In genomic region chr1:1450616-1451015, GRCh38 we compare ENCODE assay signal across 4 cellular contexts. TPM values are rescaled to one million over a fixed set of nuclear protein-coding genes. Genes with fewer than 3 reads are reported as not detected.
"Had no signal": no experiment of that assay in that cellular context is flagged by ENCODE, and none has a peak within 500 bp of the region (broad histone marks: within the 10 kb centered on the region; RNA-seq: fewer than 3 reads in every experiment).

No MANE protein-coding gene starts in this region.

RNA-seq across cellular contexts. Expression of gene ATAD3C, which starts 1.1 kb away (rescaled TPM):
- total RNA-seq: RPMI7951, SJSA1 had no signal

RNA-seq across cellular contexts. Expression of gene VWA1, which starts 15.1 kb away (rescaled TPM):
- total RNA-seq: OCI-LY7 had no signal

RNA-seq across cellular contexts. Expression of gene ANKRD65, which starts 29.5 kb away (rescaled TPM):
- total RNA-seq: OCI-LY7, RPMI7951, SJSA1, SK-MEL-5 had no signal
